Comparison of ENCODE assay signal across 2 cellular contexts in the genomic region with DNA sequence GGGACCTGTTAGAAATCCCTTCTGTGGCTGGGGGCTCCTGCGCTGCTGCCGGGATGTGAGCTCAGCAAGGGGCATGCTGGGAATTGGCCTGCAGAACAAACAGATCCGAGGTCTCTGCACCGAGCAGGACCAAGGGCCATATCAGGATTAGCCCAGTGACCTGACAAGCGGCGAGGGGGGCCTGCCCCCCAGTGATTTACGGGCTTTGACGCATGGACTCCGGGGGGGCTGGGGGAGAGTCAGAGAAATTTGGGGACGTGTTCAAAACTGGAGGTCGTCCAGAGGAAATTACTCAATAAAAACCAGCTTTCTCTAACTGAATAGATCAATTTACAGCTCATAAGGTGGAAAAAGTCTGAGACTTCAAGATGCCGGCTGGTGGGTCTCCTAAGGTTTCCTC.
TF ChIP-seq lines count a peak whose summit lies in the region.

No MANE protein-coding gene starts in this region.

TF ChIP-seq in HepG2, 621 proteins besides CTCF, POLR2A, EP300 and RAD21 (continued from another document and continues in another):
- no peak for TF ChIP-seq KLF12 (CRISPR knock-in tag; IDR thresholded peaks at IDR 0.05; ENCODE audit: borderline replicate concordance)
- no peak for TF ChIP-seq SALL1 (CRISPR knock-in tag; IDR thresholded peaks at IDR 0.05)
- no peak for TF ChIP-seq ZFY (CRISPR knock-in tag; IDR thresholded peaks at IDR 0.05)
- TF ChIP-seq GABPA (IDR thresholded peaks at IDR 0.05; ENCODE audit: low read depth, low read length), result no peak
- 0 out of 2 replicates have a peak, but pooled peaks have one; percentile 18 for TF ChIP-seq GABPA (CRISPR knock-in tag; IDR thresholded peaks at IDR 0.05; ENCODE audit: low read depth)
- TF ChIP-seq, protein P1, sequence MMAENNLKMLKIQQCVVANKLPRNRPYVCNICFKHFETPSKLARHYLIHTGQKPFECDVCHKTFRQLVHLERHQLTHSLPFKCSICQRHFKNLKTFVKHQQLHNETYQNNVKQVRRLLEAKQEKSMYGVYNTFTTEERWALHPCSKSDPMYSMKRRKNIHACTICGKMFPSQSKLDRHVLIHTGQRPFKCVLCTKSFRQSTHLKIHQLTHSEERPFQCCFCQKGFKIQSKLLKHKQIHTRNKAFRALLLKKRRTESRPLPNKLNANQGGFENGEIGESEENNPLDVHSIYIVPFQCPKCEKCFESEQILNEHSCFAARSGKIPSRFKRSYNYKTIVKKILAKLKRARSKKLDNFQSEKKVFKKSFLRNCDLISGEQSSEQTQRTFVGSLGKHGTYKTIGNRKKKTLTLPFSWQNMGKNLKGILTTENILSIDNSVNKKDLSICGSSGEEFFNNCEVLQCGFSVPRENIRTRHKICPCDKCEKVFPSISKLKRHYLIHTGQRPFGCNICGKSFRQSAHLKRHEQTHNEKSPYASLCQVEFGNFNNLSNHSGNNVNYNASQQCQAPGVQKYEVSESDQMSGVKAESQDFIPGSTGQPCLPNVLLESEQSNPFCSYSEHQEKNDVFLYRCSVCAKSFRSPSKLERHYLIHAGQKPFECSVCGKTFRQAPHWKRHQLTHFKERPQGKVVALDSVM (CRISPR knock-in tag; IDR thresholded peaks at IDR 0.05), result no peak
- TF ChIP-seq, protein P2, sequence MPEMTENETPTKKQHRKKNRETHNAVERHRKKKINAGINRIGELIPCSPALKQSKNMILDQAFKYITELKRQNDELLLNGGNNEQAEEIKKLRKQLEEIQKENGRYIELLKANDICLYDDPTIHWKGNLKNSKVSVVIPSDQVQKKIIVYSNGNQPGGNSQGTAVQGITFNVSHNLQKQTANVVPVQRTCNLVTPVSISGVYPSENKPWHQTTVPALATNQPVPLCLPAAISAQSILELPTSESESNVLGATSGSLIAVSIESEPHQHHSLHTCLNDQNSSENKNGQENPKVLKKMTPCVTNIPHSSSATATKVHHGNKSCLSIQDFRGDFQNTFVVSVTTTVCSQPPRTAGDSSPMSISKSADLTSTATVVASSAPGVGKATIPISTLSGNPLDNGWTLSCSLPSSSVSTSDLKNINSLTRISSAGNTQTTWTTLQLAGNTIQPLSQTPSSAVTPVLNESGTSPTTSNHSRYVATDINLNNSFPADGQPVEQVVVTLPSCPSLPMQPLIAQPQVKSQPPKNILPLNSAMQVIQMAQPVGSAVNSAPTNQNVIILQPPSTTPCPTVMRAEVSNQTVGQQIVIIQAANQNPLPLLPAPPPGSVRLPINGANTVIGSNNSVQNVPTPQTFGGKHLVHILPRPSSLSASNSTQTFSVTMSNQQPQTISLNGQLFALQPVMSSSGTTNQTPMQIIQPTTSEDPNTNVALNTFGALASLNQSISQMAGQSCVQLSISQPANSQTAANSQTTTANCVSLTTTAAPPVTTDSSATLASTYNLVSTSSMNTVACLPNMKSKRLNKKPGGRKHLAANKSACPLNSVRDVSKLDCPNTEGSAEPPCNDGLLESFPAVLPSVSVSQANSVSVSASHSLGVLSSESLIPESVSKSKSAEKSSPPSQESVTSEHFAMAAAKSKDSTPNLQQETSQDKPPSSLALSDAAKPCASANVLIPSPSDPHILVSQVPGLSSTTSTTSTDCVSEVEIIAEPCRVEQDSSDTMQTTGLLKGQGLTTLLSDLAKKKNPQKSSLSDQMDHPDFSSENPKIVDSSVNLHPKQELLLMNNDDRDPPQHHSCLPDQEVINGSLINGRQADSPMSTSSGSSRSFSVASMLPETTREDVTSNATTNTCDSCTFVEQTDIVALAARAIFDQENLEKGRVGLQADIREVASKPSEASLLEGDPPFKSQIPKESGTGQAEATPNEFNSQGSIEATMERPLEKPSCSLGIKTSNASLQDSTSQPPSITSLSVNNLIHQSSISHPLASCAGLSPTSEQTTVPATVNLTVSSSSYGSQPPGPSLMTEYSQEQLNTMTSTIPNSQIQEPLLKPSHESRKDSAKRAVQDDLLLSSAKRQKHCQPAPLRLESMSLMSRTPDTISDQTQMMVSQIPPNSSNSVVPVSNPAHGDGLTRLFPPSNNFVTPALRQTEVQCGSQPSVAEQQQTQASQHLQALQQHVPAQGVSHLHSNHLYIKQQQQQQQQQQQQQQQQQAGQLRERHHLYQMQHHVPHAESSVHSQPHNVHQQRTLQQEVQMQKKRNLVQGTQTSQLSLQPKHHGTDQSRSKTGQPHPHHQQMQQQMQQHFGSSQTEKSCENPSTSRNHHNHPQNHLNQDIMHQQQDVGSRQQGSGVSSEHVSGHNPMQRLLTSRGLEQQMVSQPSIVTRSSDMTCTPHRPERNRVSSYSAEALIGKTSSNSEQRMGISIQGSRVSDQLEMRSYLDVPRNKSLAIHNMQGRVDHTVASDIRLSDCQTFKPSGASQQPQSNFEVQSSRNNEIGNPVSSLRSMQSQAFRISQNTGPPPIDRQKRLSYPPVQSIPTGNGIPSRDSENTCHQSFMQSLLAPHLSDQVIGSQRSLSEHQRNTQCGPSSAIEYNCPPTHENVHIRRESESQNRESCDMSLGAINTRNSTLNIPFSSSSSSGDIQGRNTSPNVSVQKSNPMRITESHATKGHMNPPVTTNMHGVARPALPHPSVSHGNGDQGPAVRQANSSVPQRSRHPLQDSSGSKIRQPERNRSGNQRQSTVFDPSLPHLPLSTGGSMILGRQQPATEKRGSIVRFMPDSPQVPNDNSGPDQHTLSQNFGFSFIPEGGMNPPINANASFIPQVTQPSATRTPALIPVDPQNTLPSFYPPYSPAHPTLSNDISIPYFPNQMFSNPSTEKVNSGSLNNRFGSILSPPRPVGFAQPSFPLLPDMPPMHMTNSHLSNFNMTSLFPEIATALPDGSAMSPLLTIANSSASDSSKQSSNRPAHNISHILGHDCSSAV (CRISPR knock-in tag; IDR thresholded peaks at IDR 0.05; ENCODE audit: borderline replicate concordance), result no peak
- TF ChIP-seq CHD4 (IDR thresholded peaks at IDR 0.05; ENCODE audit: borderline replicate concordance, low read length), result no peak
- no peak for TF ChIP-seq SP1 (IDR thresholded peaks at IDR 0.05)
- no peak for TF ChIP-seq SP1 (CRISPR knock-in tag; IDR thresholded peaks at IDR 0.05)
- TF ChIP-seq ISX (CRISPR knock-in tag; conservative IDR thresholded peaks at IDR 0.05), result no peak

TF ChIP-seq in WTC11, 78 proteins besides CTCF, POLR2A, EP300 and RAD21 (continued from another document):
- TF ChIP-seq, protein P3, sequence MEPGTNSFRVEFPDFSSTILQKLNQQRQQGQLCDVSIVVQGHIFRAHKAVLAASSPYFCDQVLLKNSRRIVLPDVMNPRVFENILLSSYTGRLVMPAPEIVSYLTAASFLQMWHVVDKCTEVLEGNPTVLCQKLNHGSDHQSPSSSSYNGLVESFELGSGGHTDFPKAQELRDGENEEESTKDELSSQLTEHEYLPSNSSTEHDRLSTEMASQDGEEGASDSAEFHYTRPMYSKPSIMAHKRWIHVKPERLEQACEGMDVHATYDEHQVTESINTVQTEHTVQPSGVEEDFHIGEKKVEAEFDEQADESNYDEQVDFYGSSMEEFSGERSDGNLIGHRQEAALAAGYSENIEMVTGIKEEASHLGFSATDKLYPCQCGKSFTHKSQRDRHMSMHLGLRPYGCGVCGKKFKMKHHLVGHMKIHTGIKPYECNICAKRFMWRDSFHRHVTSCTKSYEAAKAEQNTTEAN (CRISPR knock-in tag; IDR thresholded peaks at IDR 0.05), result no peak
- TF ChIP-seq, protein P4, sequence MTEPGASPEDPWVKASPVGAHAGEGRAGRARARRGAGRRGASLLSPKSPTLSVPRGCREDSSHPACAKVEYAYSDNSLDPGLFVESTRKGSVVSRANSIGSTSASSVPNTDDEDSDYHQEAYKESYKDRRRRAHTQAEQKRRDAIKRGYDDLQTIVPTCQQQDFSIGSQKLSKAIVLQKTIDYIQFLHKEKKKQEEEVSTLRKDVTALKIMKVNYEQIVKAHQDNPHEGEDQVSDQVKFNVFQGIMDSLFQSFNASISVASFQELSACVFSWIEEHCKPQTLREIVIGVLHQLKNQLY (CRISPR knock-in tag; IDR thresholded peaks at IDR 0.05), result no peak
- TF ChIP-seq, protein P5, sequence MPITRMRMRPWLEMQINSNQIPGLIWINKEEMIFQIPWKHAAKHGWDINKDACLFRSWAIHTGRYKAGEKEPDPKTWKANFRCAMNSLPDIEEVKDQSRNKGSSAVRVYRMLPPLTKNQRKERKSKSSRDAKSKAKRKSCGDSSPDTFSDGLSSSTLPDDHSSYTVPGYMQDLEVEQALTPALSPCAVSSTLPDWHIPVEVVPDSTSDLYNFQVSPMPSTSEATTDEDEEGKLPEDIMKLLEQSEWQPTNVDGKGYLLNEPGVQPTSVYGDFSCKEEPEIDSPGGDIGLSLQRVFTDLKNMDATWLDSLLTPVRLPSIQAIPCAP (CRISPR knock-in tag; IDR thresholded peaks at IDR 0.05), result no peak
- TF ChIP-seq, protein P6, sequence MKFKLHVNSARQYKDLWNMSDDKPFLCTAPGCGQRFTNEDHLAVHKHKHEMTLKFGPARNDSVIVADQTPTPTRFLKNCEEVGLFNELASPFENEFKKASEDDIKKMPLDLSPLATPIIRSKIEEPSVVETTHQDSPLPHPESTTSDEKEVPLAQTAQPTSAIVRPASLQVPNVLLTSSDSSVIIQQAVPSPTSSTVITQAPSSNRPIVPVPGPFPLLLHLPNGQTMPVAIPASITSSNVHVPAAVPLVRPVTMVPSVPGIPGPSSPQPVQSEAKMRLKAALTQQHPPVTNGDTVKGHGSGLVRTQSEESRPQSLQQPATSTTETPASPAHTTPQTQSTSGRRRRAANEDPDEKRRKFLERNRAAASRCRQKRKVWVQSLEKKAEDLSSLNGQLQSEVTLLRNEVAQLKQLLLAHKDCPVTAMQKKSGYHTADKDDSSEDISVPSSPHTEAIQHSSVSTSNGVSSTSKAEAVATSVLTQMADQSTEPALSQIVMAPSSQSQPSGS (CRISPR knock-in tag; IDR thresholded peaks at IDR 0.05; ENCODE audit: borderline replicate concordance, low read depth), result no peak
